19 cellular contexts compared by ENCODE assay signal in the genomic region with DNA sequence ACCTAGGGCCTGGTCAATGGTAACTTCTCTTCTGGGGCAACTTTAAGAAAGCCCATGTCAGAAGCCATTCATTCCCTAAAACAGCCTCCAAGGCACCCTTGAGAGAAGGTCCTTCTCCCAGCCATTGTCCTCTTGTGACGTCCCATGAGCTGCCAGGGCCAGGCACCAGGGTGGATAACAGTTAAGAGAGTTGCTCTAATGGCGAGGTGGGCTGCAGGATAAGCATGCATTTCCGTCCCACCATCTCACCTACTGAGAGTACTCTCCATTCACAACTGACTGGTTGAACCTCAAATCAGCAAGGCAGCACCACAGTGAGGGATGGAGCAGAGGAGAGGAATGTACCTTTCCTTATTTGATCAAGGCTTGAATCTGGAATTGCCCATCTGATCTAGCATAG. TPM values are rescaled to one million over a fixed set of nuclear protein-coding genes. Genes with fewer than 3 reads are reported as not detected.
"Had no signal": no experiment of that assay in that cellular context is flagged by ENCODE, and none has a peak within 500 bp of the region (broad histone marks: within the 10 kb centered on the region; RNA-seq: fewer than 3 reads in every experiment).

No MANE protein-coding gene starts in this region.

- H3K27me3 Mint-ChIP-seq: activated CD4-positive, alpha-beta memory T cell treated with anti-CD3 and anti-CD28 coated beads, Interleukin-2, amount 10 ng/mL, durations not matched to agents 7 days and 5 days; activated CD4-positive, alpha-beta T cell treated with anti-CD3 and anti-CD28 coated beads for 36 hours; activated CD8-positive, alpha-beta memory T cell treated with anti-CD3 and anti-CD28 coated beads, Interleukin-2, amount 10 ng/mL, durations not matched to agents 7 days and 5 days; activated naive CD8-positive, alpha-beta T cell treated with anti-CD3 and anti-CD28 coated beads for 36 hours; T-helper 17 cell had no signal

- DNase-seq: activated CD4-positive, alpha-beta memory T cell treated with anti-CD3 and anti-CD28 coated beads, Interleukin-2, amount 10 ng/mL, durations not matched to agents 7 days and 5 days; activated CD4-positive, alpha-beta T cell treated with anti-CD3 and anti-CD28 coated beads for 36 hours; activated CD8-positive, alpha-beta memory T cell treated with anti-CD3 and anti-CD28 coated beads, Interleukin-2, amount 10 ng/mL, durations not matched to agents 7 days and 5 days; activated naive CD8-positive, alpha-beta T cell treated with anti-CD3 and anti-CD28 coated beads for 36 hours; amniotic stem cell; endodermal cell; foreskin fibroblast; left cardiac atrium; stimulated activated CD4-positive, alpha-beta T cell treated with anti-CD3 and anti-CD28 coated beads, Interleukin-4, amount 100 ng/mL, for 1 hour; T-helper 17 cell; WERI-Rb-1 had no signal

- H3K4me1 Mint-ChIP-seq: activated CD8-positive, alpha-beta memory T cell treated with anti-CD3 and anti-CD28 coated beads, Interleukin-2, amount 10 ng/mL, durations not matched to agents 7 days and 5 days had no signal

- H2AFZ ChIP-seq: parathyroid adenoma had no signal

- H3K27ac ChIP-seq: epithelial cell of prostate, neutrophil, parathyroid adenoma, thoracic aorta, WERI-Rb-1 had no signal

- H3K4me3 Mint-ChIP-seq: activated CD4-positive, alpha-beta memory T cell treated with anti-CD3 and anti-CD28 coated beads, Interleukin-2, amount 10 ng/mL, durations not matched to agents 7 days and 5 days; activated CD4-positive, alpha-beta T cell treated with anti-CD3 and anti-CD28 coated beads for 36 hours; activated CD8-positive, alpha-beta memory T cell treated with anti-CD3 and anti-CD28 coated beads, Interleukin-2, amount 10 ng/mL, durations not matched to agents 7 days and 5 days; activated naive CD8-positive, alpha-beta T cell treated with anti-CD3 and anti-CD28 coated beads for 36 hours; endodermal cell; natural killer cell treated with Interleukin-12 subunit alpha and Interleukin-12 subunit beta and Interleukin-15 and Interleukin-18, amount 100 ng/mL, for 72 hours; T-helper 17 cell had no signal

- H3K9me3 ChIP-seq: neutrophil, thoracic aorta had no signal

- ATAC-seq: activated CD4-positive, alpha-beta T cell treated with anti-CD3 and anti-CD28 coated beads for 36 hours; activated CD8-positive, alpha-beta memory T cell treated with anti-CD3 and anti-CD28 coated beads, Interleukin-2, amount 10 ng/mL, durations not matched to agents 7 days and 5 days; left cardiac atrium; natural killer cell treated with Interleukin-12 subunit alpha and Interleukin-12 subunit beta and Interleukin-15 and Interleukin-18, amount 100 ng/mL, for 72 hours; sciatic nerve; T-helper 17 cell had no signal

- H3K9ac ChIP-seq: parathyroid adenoma had no signal

- H3K36me3 ChIP-seq: neutrophil, thoracic aorta, WERI-Rb-1 had no signal

- H3K27me3 ChIP-seq: neutrophil had no signal

- H3K36me3 Mint-ChIP-seq: activated naive CD8-positive, alpha-beta T cell treated with anti-CD3 and anti-CD28 coated beads for 36 hours; natural killer cell treated with Interleukin-12 subunit alpha and Interleukin-12 subunit beta and Interleukin-15 and Interleukin-18, amount 100 ng/mL, for 72 hours had no signal

- H3K9me3 Mint-ChIP-seq: activated naive CD8-positive, alpha-beta T cell treated with anti-CD3 and anti-CD28 coated beads for 36 hours; endodermal cell; natural killer cell treated with Interleukin-12 subunit alpha and Interleukin-12 subunit beta and Interleukin-15 and Interleukin-18, amount 100 ng/mL, for 72 hours had no signal

- H3K4me2 ChIP-seq: smooth muscle cell had no signal

- H3K79me2 ChIP-seq: parathyroid adenoma had no signal

- H3K27ac Mint-ChIP-seq: activated CD4-positive, alpha-beta memory T cell treated with anti-CD3 and anti-CD28 coated beads, Interleukin-2, amount 10 ng/mL, durations not matched to agents 7 days and 5 days; activated CD4-positive, alpha-beta T cell treated with anti-CD3 and anti-CD28 coated beads for 36 hours; activated CD8-positive, alpha-beta memory T cell treated with anti-CD3 and anti-CD28 coated beads, Interleukin-2, amount 10 ng/mL, durations not matched to agents 7 days and 5 days; activated naive CD8-positive, alpha-beta T cell treated with anti-CD3 and anti-CD28 coated beads for 36 hours; endodermal cell; natural killer cell treated with Interleukin-12 subunit alpha and Interleukin-12 subunit beta and Interleukin-15 and Interleukin-18, amount 100 ng/mL, for 72 hours; T-helper 17 cell had no signal

- H3K4me1 ChIP-seq: parathyroid adenoma had no signal

- H3K4me3 ChIP-seq: smooth muscle cell, thoracic aorta had no signal

RNA-seq across cellular contexts. Expression of gene POU2AF1, which starts 14.6 kb away (rescaled TPM):
- total RNA-seq: glomerular endothelial cell, smooth muscle cell, thoracic aorta had no signal
- polyA plus RNA-seq: smooth muscle cell had no signal
